In genomic region chr7:43790834-43791233, GRCh38 we compare ENCODE assay signal across 30 cellular contexts.
"Had no signal": no experiment of that assay in that cellular context is flagged by ENCODE, and none has a peak within 500 bp of the region (broad histone marks: within the 10 kb centered on the region; RNA-seq: fewer than 3 reads in every experiment).

No MANE protein-coding gene starts in this region.

- ATAC-seq: activated CD4-positive, alpha-beta T cell treated with anti-CD3 and anti-CD28 coated beads for 36 hours; activated CD4-positive, CD25-positive, alpha-beta regulatory T cell treated with anti-CD3 and anti-CD28 coated beads, Interleukin-2, amount 50 U/mL, for 24 hours; activated CD8-positive, alpha-beta T cell treated with anti-CD3 and anti-CD28 coated beads, Interleukin-2, amount 10 ng/mL, durations not matched to agents 7 days and 5 days; Panc1 had no signal

- H3K27ac ChIP-seq: ascending aorta, cardiac muscle cell, KMS-11, SJSA1 had no signal

- H3K4me1 Mint-ChIP-seq: activated naive CD4-positive, alpha-beta T cell treated with anti-CD3 and anti-CD28 coated beads, Interleukin-2, amount 50 U/mL, for 24 hours had no signal

- H3K4me1 ChIP-seq: ascending aorta, SJSA1 had no signal

- H3K27me3 ChIP-seq: ascending aorta, cardiac muscle cell, SJSA1 had no signal

- H3K27me3 Mint-ChIP-seq: activated CD4-positive, alpha-beta T cell treated with anti-CD3 and anti-CD28 coated beads for 36 hours; activated CD4-positive, alpha-beta T cell treated with anti-CD3 and anti-CD28 coated beads, Interleukin-2, amount 10 ng/mL, durations not matched to agents 7 days and 5 days; activated naive CD4-positive, alpha-beta T cell treated with anti-CD3 and anti-CD28 coated beads, Interleukin-2, amount 50 U/mL, for 24 hours; activated naive CD8-positive, alpha-beta T cell treated with anti-CD3 and anti-CD28 coated beads, Interleukin-2, amount 10 ng/mL, durations not matched to agents 7 days and 5 days; activated T-cell treated with anti-CD3 and anti-CD28 coated beads, Interleukin-2, amount 50 U/mL, for 24 hours; central memory CD8-positive, alpha-beta T cell had no signal

- H3K9me3 Mint-ChIP-seq: activated CD4-positive, alpha-beta T cell treated with anti-CD3 and anti-CD28 coated beads, Interleukin-2, amount 10 ng/mL, durations not matched to agents 7 days and 5 days; activated naive CD4-positive, alpha-beta T cell treated with anti-CD3 and anti-CD28 coated beads, Interleukin-2, amount 50 U/mL, for 24 hours; activated naive CD8-positive, alpha-beta T cell treated with anti-CD3 and anti-CD28 coated beads, Interleukin-2, amount 10 ng/mL, durations not matched to agents 7 days and 5 days; activated T-cell treated with anti-CD3 and anti-CD28 coated beads, Interleukin-2, amount 50 U/mL, for 24 hours; activated T-helper 2 cell treated with anti-CD3 and anti-CD28 coated beads, Interferon-gamma antibody, Interleukin-2, Interleukin-4, amounts not matched to agents 10 μg/mL and 5 μg/mL and 100 μg/mL, durations not matched to agents 14 hours and 24 hours and 36 hours; central memory CD8-positive, alpha-beta T cell; T-helper 1 cell treated with Interleukin-12 subunit alpha and Interleukin-12 subunit beta and Interleukin-4 antibody, amounts not matched to agents 30 μg/mL and 1 μg/mL, for 36 hours; T-helper 2 cell treated with Interferon-gamma antibody and Interleukin-4, amounts not matched to agents 5 μg/mL and 100 μg/mL, for 36 hours had no signal

- H3K4me3 Mint-ChIP-seq: activated CD4-positive, alpha-beta T cell treated with anti-CD3 and anti-CD28 coated beads for 36 hours; activated CD4-positive, alpha-beta T cell treated with anti-CD3 and anti-CD28 coated beads, Interleukin-2, amount 10 ng/mL, durations not matched to agents 7 days and 5 days; activated CD8-positive, alpha-beta T cell treated with anti-CD3 and anti-CD28 coated beads, Interleukin-2, amount 10 ng/mL, durations not matched to agents 7 days and 5 days; activated naive CD4-positive, alpha-beta T cell treated with anti-CD3 and anti-CD28 coated beads, Interleukin-2, amount 50 U/mL, for 24 hours; activated naive CD8-positive, alpha-beta T cell treated with anti-CD3 and anti-CD28 coated beads, Interleukin-2, amount 10 ng/mL, durations not matched to agents 7 days and 5 days; activated T-cell treated with anti-CD3 and anti-CD28 coated beads, Interleukin-2, amount 50 U/mL, for 24 hours; central memory CD8-positive, alpha-beta T cell; T-helper 1 cell treated with Interleukin-12 subunit alpha and Interleukin-12 subunit beta and Interleukin-4 antibody, amounts not matched to agents 30 μg/mL and 1 μg/mL, for 36 hours; T-helper 2 cell treated with Interferon-gamma antibody and Interleukin-4, amounts not matched to agents 5 μg/mL and 100 μg/mL, for 36 hours had no signal

- H3K4me3 ChIP-seq: ascending aorta, cardiac muscle cell, SJSA1 had no signal

- H3K27ac Mint-ChIP-seq: activated CD4-positive, alpha-beta T cell treated with anti-CD3 and anti-CD28 coated beads for 36 hours; activated CD4-positive, alpha-beta T cell treated with anti-CD3 and anti-CD28 coated beads, Interleukin-2, amount 10 ng/mL, durations not matched to agents 7 days and 5 days; activated CD8-positive, alpha-beta T cell treated with anti-CD3 and anti-CD28 coated beads, Interleukin-2, amount 10 ng/mL, durations not matched to agents 7 days and 5 days; activated naive CD4-positive, alpha-beta T cell treated with anti-CD3 and anti-CD28 coated beads, Interleukin-2, amount 50 U/mL, for 24 hours; activated naive CD8-positive, alpha-beta T cell treated with anti-CD3 and anti-CD28 coated beads, Interleukin-2, amount 10 ng/mL, durations not matched to agents 7 days and 5 days; activated T-cell treated with anti-CD3 and anti-CD28 coated beads, Interleukin-2, amount 50 U/mL, for 24 hours; activated T-helper 2 cell treated with anti-CD3 and anti-CD28 coated beads, Interferon-gamma antibody, Interleukin-2, Interleukin-4, amounts not matched to agents 10 μg/mL and 5 μg/mL and 100 μg/mL, durations not matched to agents 14 hours and 24 hours and 36 hours; T-helper 1 cell treated with Interleukin-12 subunit alpha and Interleukin-12 subunit beta and Interleukin-4 antibody, amounts not matched to agents 30 μg/mL and 1 μg/mL, for 36 hours; T-helper 2 cell treated with Interferon-gamma antibody and Interleukin-4, amounts not matched to agents 5 μg/mL and 100 μg/mL, for 36 hours had no signal

- H3K9me3 ChIP-seq: ascending aorta, SJSA1, SK-N-SH had no signal

- DNase-seq: activated CD4-positive, alpha-beta T cell treated with anti-CD3 and anti-CD28 coated beads for 36 hours; activated CD4-positive, alpha-beta T cell treated with anti-CD3 and anti-CD28 coated beads, Interleukin-2, amount 10 ng/mL, durations not matched to agents 7 days and 5 days; activated CD4-positive, alpha-beta T cell treated with anti-CD3 and anti-CD28 coated beads, Interleukin-2, amount 50 U/mL, for 48 hours; activated CD8-positive, alpha-beta T cell treated with anti-CD3 and anti-CD28 coated beads, Interleukin-2, amount 10 ng/mL, durations not matched to agents 7 days and 5 days; activated gamma-delta T cell; activated naive CD4-positive, alpha-beta T cell treated with Interleukin-2 at 50 U/mL for 16 hours; activated naive CD8-positive, alpha-beta T cell treated with anti-CD3 and anti-CD28 coated beads, Interleukin-2, amount 10 ng/mL, durations not matched to agents 7 days and 5 days; activated T-cell treated with anti-CD3 and anti-CD28 coated beads, Interleukin-2, amount 50 U/mL, for 24 hours; amygdala; MM.1S; MV-4-11; NCI-H1092; NCI-H1436 treated with DMSO at 0.1 percent for 48 hours; NCI-H1694 treated with DMSO at 0.1 percent for 48 hours; NCI-H2029; NCI-H345; NCI-H524 treated with DMSO at 0.1 percent for 48 hours; SHP77 treated with DMSO at 0.1 percent for 48 hours; SK-N-SH had no signal
